Comparison of ENCODE assay signal across 8 cellular contexts in genomic region chr21:39312112-39313041, GRCh38. TPM values are rescaled to one million over a fixed set of nuclear protein-coding genes. Genes with fewer than 3 reads are reported as not detected.
DNase-seq lines count a peak whose midpoint lies in the region; ATAC-seq and TF ChIP-seq lines count a peak whose summit lies in the region.

No MANE protein-coding gene starts in this region.

- peak overlapping the region; percentile 91 for H3K27ac Mint-ChIP-seq in activated CD4-positive, alpha-beta T cell treated with anti-CD3 and anti-CD28 coated beads, Interleukin-2, amount 10 ng/mL, durations not matched to agents 7 days and 5 days

- peaks cover 26 to 41% (median 35%) of the 10 kb centered on the region in 10 experiments for H3K4me1 ChIP-seq in BLaER1 treated with 17β-estradiol and CSF1 and Interleukin-3, amounts not matched to agents 10 nM and 100 nM

- no peaks in the 10 kb centered on the region for H3K27me3 ChIP-seq in BLaER1 treated with 17β-estradiol and CSF1 and Interleukin-3, amounts not matched to agents 10 nM and 100 nM

- ATAC-seq in GM19395 (IDR thresholded peaks at IDR 0.05; ENCODE audit: unreplicated experiment) (peak; percentile 80), HG03521 (IDR thresholded peaks at IDR 0.05; ENCODE audit: unreplicated experiment) (peak; percentile 76), left colon (peak; percentile 77)

- H3K27me3 Mint-ChIP-seq in activated CD4-positive, alpha-beta T cell treated with anti-CD3 and anti-CD28 coated beads, Interleukin-2, amount 10 ng/mL, durations not matched to agents 7 days and 5 days: no peaks in the 10 kb centered on the region

- H3K27ac ChIP-seq in BLaER1 treated with 17β-estradiol and CSF1 and Interleukin-3, amounts not matched to agents 10 nM and 100 nM: peak overlapping the region; percentile 95 to 100 (median 99); a peak in 21 of 22 replicates
- H3K27ac ChIP-seq in coronary artery: peak overlapping the region; percentile 78 to 96

- H3K4me3 Mint-ChIP-seq in activated CD4-positive, alpha-beta T cell treated with anti-CD3 and anti-CD28 coated beads, Interleukin-2, amount 10 ng/mL, durations not matched to agents 7 days and 5 days: peak overlapping the region; percentile 97

- DNase-seq in NCI-H526 treated with DMSO at 0.1 percent for 48 hours (lab: John Stamatoyannopoulos, UW) (peak; percentile 91), coronary artery (ENCODE audit: low spot score) (peak; percentile 96), left colon (peak; percentile 93 to 96)
- DNase-seq in activated CD4-positive, alpha-beta T cell treated with anti-CD3 and anti-CD28 coated beads, Interleukin-2, amount 10 ng/mL, durations not matched to agents 7 days and 5 days: peak; percentile 94
- DNase-seq in stimulated activated CD4-positive, alpha-beta T cell treated with anti-CD3 and anti-CD28 coated beads, Interleukin-1b, Interleukin-23, amount 100 ng/mL, for 24 hours (ENCODE audit: low read depth in 4 of 4, low spot score in 1 of 4): peak; percentile 86 to 95 (median 90)

- H3K9me3 Mint-ChIP-seq in activated CD4-positive, alpha-beta T cell treated with anti-CD3 and anti-CD28 coated beads, Interleukin-2, amount 10 ng/mL, durations not matched to agents 7 days and 5 days: no peaks in the 10 kb centered on the region

- POLR2A ChIA-PET in activated CD4-positive, alpha-beta T cell treated with anti-CD3 and anti-CD28 coated beads, Interleukin-2, amount 10 ng/mL, durations not matched to agents 7 days and 5 days (lab: Charles Lee): interaction anchor here (0.6 kb wide), 1 partner anchor 105 kb away, joined by 3 read pairs; no protein-coding TSS in a partner anchor

- CTCF ChIA-PET in activated CD4-positive, alpha-beta T cell treated with anti-CD3 and anti-CD28 coated beads, Interleukin-2, amount 10 ng/mL, durations not matched to agents 7 days and 5 days (lab: Charles Lee): interaction anchor here (1.1 to 2.4 kb wide), 4 partner anchors 12 to 129 kb away, joined by 3 to 7 read pairs (median 4); no protein-coding TSS in a partner anchor

- H4K20me1 ChIP-seq in BLaER1 treated with 17β-estradiol and CSF1 and Interleukin-3, amounts not matched to agents 10 nM and 100 nM: peaks cover 25 to 49% (median 47%) of the 10 kb centered on the region in 11 experiments; a peak in 21 of 22 replicates

- intact Hi-C loops in left colon (cut with DNase I, micrococcal nuclease): no loop called here

- peak overlapping the region; percentile 61 to 93 (median 76) for H3K4me2 ChIP-seq in BLaER1 treated with 17β-estradiol and CSF1 and Interleukin-3, amounts not matched to agents 10 nM and 100 nM

- H3K9me3 ChIP-seq in BLaER1 treated with 17β-estradiol and CSF1 and Interleukin-3, amounts not matched to agents 10 nM and 100 nM (replicated peaks in 1 of 11): no peaks in the 10 kb centered on the region

- peak overlapping the region; percentile 90 to 99 (median 97) for H3K9ac ChIP-seq in BLaER1 treated with 17β-estradiol and CSF1 and Interleukin-3, amounts not matched to agents 10 nM and 100 nM

- H3K36me3 Mint-ChIP-seq in activated CD4-positive, alpha-beta T cell treated with anti-CD3 and anti-CD28 coated beads, Interleukin-2, amount 10 ng/mL, durations not matched to agents 7 days and 5 days (ENCODE audit: low read depth): peaks cover 25% of the 10 kb centered on the region

- peaks cover 38% of the 10 kb centered on the region for H3K4me1 Mint-ChIP-seq in activated CD4-positive, alpha-beta T cell treated with anti-CD3 and anti-CD28 coated beads, Interleukin-2, amount 10 ng/mL, durations not matched to agents 7 days and 5 days

- no peak for TF ChIP-seq CTCF in coronary artery (IDR thresholded peaks at IDR 0.05)

- peak overlapping the region; percentile 60 to 86 (median 79) for H3K4me3 ChIP-seq in BLaER1 treated with 17β-estradiol and CSF1 and Interleukin-3, amounts not matched to agents 10 nM and 100 nM
- peak overlapping the region; percentile 94 for H3K4me3 ChIP-seq in coronary artery

- peaks cover 37 to 47% (median 45%) of the 10 kb centered on the region in 11 experiments for H3K36me3 ChIP-seq in BLaER1 treated with 17β-estradiol and CSF1 and Interleukin-3, amounts not matched to agents 10 nM and 100 nM

RNA-seq across cellular contexts. Expression of gene BRWD1, which starts 1.1 kb away (rescaled TPM):
- 10 to 100 TPM; 33.0 to 34.4 TPM for total RNA-seq in activated CD4-positive, alpha-beta T cell treated with anti-CD3 and anti-CD28 coated beads, Interleukin-2, amount 10 ng/mL, durations not matched to agents 7 days and 5 days
- total RNA-seq in left colon: 10 to 100 TPM; 45.8 to 51.5 TPM

RNA-seq across cellular contexts. Expression of gene HMGN1, which starts 36.5 kb away (rescaled TPM):
- 100 to 1,000 TPM; 389 to 395 TPM for total RNA-seq in activated CD4-positive, alpha-beta T cell treated with anti-CD3 and anti-CD28 coated beads, Interleukin-2, amount 10 ng/mL, durations not matched to agents 7 days and 5 days
- 100 to 1,000 TPM; 162 to 193 TPM for total RNA-seq in left colon

Comparison
In these comparisons a context has a peak if more than half of its experiments do, and no peak if none do; other contexts are left out.
1. Peak in every context shown above with its lines: DNase-seq, ATAC-seq, H3K4me3 ChIP-seq and H3K27ac ChIP-seq.